16 cellular contexts compared by ENCODE assay signal in the genomic region with DNA sequence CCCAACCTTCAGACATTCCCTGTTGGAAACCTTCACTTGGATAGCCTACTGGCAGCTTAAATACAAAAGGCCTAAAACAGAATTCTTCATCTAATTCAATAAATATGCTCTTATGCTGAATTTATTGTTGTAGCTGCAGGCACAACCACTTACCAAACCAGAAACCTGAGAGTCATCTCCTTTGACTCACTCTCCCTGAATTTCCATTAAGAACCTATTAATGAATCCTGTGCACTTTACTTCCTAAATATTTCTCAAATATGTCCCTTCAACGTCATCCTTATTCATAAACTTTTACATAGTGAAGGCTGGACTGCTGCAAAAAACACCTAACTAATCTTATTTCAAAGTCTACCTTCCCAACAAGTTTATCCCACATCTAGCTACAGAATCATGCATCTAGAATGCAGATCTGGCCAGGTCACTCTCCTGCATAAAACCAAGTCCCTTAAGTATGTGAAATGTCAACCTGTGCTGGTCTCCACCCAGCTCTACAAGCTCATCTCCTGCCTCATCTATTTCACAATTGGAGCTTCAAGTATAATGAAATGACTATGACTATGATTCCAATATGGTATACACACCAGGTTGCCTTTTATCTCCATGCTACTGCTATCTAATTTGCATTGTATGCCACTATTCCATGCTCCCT.
DNase-seq lines count a peak whose midpoint lies in the region; ATAC-seq and TF ChIP-seq lines count a peak whose summit lies in the region.
"Had no signal": no experiment of that assay in that cellular context is flagged by ENCODE, and none has a peak within 500 bp of the region (broad histone marks: within the 10 kb centered on the region; RNA-seq: fewer than 3 reads in every experiment).

No MANE protein-coding gene starts in this region.

- H3K9me3 Mint-ChIP-seq in stimulated activated memory B cell treated with anti-CD40 and anti-IgM and Interleukin-4, amounts not matched to agents 10 μg/mL and 1 μg/mL and 100 μg/mL, for 72 hours: no peaks in the 10 kb centered on the region
- H3K9me3 Mint-ChIP-seq: CD8-positive, alpha-beta T cell; IgD-negative memory B cell had no signal

- no peak overlapping the region for H2AK5ac ChIP-seq in IMR-90 (ENCODE audit: low read depth, low read length)

- no peak for TF ChIP-seq RAD21 in IMR-90 (IDR thresholded peaks at IDR 0.05; ENCODE audit: low read length)

- TF ChIP-seq CTCF in BJ (IDR thresholded peaks at IDR 0.05; ENCODE audit: insufficient read depth, low read depth, low read length) (no peak), IMR-90 (conservative IDR thresholded peaks at IDR 0.05; ENCODE audit: low read depth, low read length) (no peak), foreskin keratinocyte (conservative IDR thresholded peaks at IDR 0.05) (no peak)

- H3K4ac ChIP-seq in IMR-90 (ENCODE audit: low read depth, low read length): no peak overlapping the region

- no peaks in the 10 kb centered on the region for H3K36me3 Mint-ChIP-seq in stimulated activated memory B cell treated with anti-CD40 and anti-IgM and Interleukin-4, amounts not matched to agents 10 μg/mL and 1 μg/mL and 100 μg/mL, for 72 hours
- H3K36me3 Mint-ChIP-seq: CD8-positive, alpha-beta T cell; IgD-negative memory B cell had no signal

- H3K4me1 Mint-ChIP-seq in stimulated activated memory B cell treated with anti-CD40 and anti-IgM and Interleukin-4, amounts not matched to agents 10 μg/mL and 1 μg/mL and 100 μg/mL, for 72 hours: peaks cover 7% of the 10 kb centered on the region

- dilution Hi-C loops in IMR-90 (cut with HindIII; ENCODE audit: low sequenced_read_pairs, unreplicated experiment): no loop called here

- H2BK120ac ChIP-seq in IMR-90 (ENCODE audit: low read depth, low read length): no peak overlapping the region

- no peak for ATAC-seq in IMR-90 (ENCODE audit: low read depth)
- peak; percentile 73 for ATAC-seq in SK-N-SH treated with all-trans-retinoic acid at 6 μM for 48 hours
- peak; percentile 53 for ATAC-seq in foreskin keratinocyte
- ATAC-seq in stimulated activated memory B cell treated with anti-CD40 and anti-IgM and Interleukin-4, amounts not matched to agents 10 μg/mL and 1 μg/mL and 100 μg/mL, for 72 hours: no peak
- ATAC-seq in GM19452 (IDR thresholded peaks at IDR 0.05; ENCODE audit: unreplicated experiment): no peak
- ATAC-seq in activated CD4-positive, CD25-positive, alpha-beta regulatory T cell treated with anti-CD3 and anti-CD28 coated beads, Interleukin-2, amount 50 U/mL, for 24 hours: no peak
- ATAC-seq: CD8-positive, alpha-beta T cell; HCT116 had no signal

- H3K9me1 ChIP-seq in IMR-90 (ENCODE audit: insufficient read depth, low read length): peaks cover 3% of the 10 kb centered on the region; the same call in 1 of the 2 replicates

- intact Hi-C loops in IMR-90 (cut with micrococcal nuclease): no loop called here

- peak; percentile 35 for DNase-seq in BJ (ENCODE audit: low read depth)
- DNase-seq in IMR-90: peak; percentile 29
- peak; percentile 15 to 69 for DNase-seq in foreskin keratinocyte
- DNase-seq: 8988T; Calu3; CD8-positive, alpha-beta T cell; DMS79 treated with DMSO at 0.1 percent for 48 hours; GOT3; H7 had no signal

- H2AFZ ChIP-seq in IMR-90 (replicated peaks; ENCODE audit: low read length, poor library complexity): no peak overlapping the region

- in situ Hi-C loops in IMR-90 (cut with MboI; ENCODE audit: low sequenced_read_pairs): no loop called here

- 100% methylated on average over 1 of the region's 1 CpG; no CpG with 5 or more reads in 1 of the 2 experiments for WGBS in IMR-90 (ENCODE audit: extremely low coverage in 2 of 2, insufficient read length in 1 of 2), 2 experiments

- no peak overlapping the region for H3K4me3 ChIP-seq in BJ (ENCODE audit: low read depth, low read length)
- no peak overlapping the region for H3K4me3 ChIP-seq in IMR-90 (ENCODE audit: insufficient read depth, low read depth, low read length)
- H3K4me3 ChIP-seq: BLaER1 treated with 17β-estradiol and CSF1 and Interleukin-3, amounts not matched to agents 10 nM and 100 nM had no signal

- no peak overlapping the region for H2BK5ac ChIP-seq in IMR-90 (ENCODE audit: low read depth, low read length, poor library complexity, severe bottlenecking)

- no peak overlapping the region for H3K4me2 ChIP-seq in IMR-90 (ENCODE audit: low read depth, low read length)
- H3K4me2 ChIP-seq: BLaER1 treated with 17β-estradiol and CSF1 and Interleukin-3, amounts not matched to agents 10 nM and 100 nM had no signal

- H3K36me3 ChIP-seq in BJ (ENCODE audit: control insufficient read depth, insufficient read depth, low read length) (no peaks in the 10 kb centered on the region), IMR-90 (ENCODE audit: control insufficient read depth, insufficient read depth, low read length) (no peaks in the 10 kb centered on the region)

- H4K20me1 ChIP-seq in IMR-90 (ENCODE audit: insufficient read depth, low read length): no peaks in the 10 kb centered on the region
- H4K20me1 ChIP-seq: BLaER1 treated with 17β-estradiol and CSF1 and Interleukin-3, amounts not matched to agents 10 nM and 100 nM had no signal

- H3K27me3 Mint-ChIP-seq in stimulated activated memory B cell treated with anti-CD40 and anti-IgM and Interleukin-4, amounts not matched to agents 10 μg/mL and 1 μg/mL and 100 μg/mL, for 72 hours: no peaks in the 10 kb centered on the region
- H3K27me3 Mint-ChIP-seq: IgD-negative memory B cell had no signal

- no peak overlapping the region for H4K8ac ChIP-seq in IMR-90 (ENCODE audit: low read depth in 2 of 2, low read length in 2 of 2)

- no peak overlapping the region for H3K23ac ChIP-seq in IMR-90 (ENCODE audit: low read depth, low read length)

- H3K27ac Mint-ChIP-seq in stimulated activated memory B cell treated with anti-CD40 and anti-IgM and Interleukin-4, amounts not matched to agents 10 μg/mL and 1 μg/mL and 100 μg/mL, for 72 hours: no peak overlapping the region
- H3K27ac Mint-ChIP-seq: CD8-positive, alpha-beta T cell; IgD-negative memory B cell had no signal

- no peak overlapping the region for H2AK9ac ChIP-seq in IMR-90 (replicated peaks; ENCODE audit: low read depth, low read length, poor library complexity)

- no peak overlapping the region for H3K4me3 Mint-ChIP-seq in stimulated activated memory B cell treated with anti-CD40 and anti-IgM and Interleukin-4, amounts not matched to agents 10 μg/mL and 1 μg/mL and 100 μg/mL, for 72 hours
- H3K4me3 Mint-ChIP-seq: CD8-positive, alpha-beta T cell; IgD-negative memory B cell had no signal

- POLR2A ChIA-PET in BJ (lab: Charles Lee) (no interaction called here), IMR-90 (lab: Charles Lee; ENCODE audit: unreplicated experiment) (no interaction called here)

- H3K18ac ChIP-seq in IMR-90 (ENCODE audit: low read depth, low read length): no peak overlapping the region

- BruUV-seq in IMR-90 (replicated peaks; lab: Mats Ljungman, UMichigan): no TSS peak

- H3K4me1 ChIP-seq in IMR-90 (ENCODE audit: control insufficient read depth, insufficient read depth, low read length) (no peaks in the 10 kb centered on the region), foreskin keratinocyte (no peaks in the 10 kb centered on the region)

- H3K27me3 ChIP-seq in BJ (ENCODE audit: control insufficient read depth, insufficient read depth, low read length) (no peaks in the 10 kb centered on the region), IMR-90 (ENCODE audit: control insufficient read depth, insufficient read depth, low read length) (no peaks in the 10 kb centered on the region), foreskin keratinocyte (no peaks in the 10 kb centered on the region)
- H3K27me3 ChIP-seq: BLaER1 treated with 17β-estradiol and CSF1 and Interleukin-3, amounts not matched to agents 10 nM and 100 nM had no signal

- H3K9me3 ChIP-seq in IMR-90 (ENCODE audit: control insufficient read depth, insufficient read depth, low read length): no peaks in the 10 kb centered on the region

- no peak overlapping the region for H4K5ac ChIP-seq in IMR-90 (ENCODE audit: low read depth, low read length)

- H3K56ac ChIP-seq in IMR-90 (ENCODE audit: extremely low read depth, insufficient read depth, low read length): no peak overlapping the region

- H3K27ac ChIP-seq in IMR-90 (ENCODE audit: insufficient read depth, low read length) (no peak overlapping the region), foreskin keratinocyte (no peak overlapping the region)
- H3K27ac ChIP-seq: BLaER1 treated with 17β-estradiol and CSF1 and Interleukin-3, amounts not matched to agents 10 nM and 100 nM had no signal

- no peaks in the 10 kb centered on the region for H3K79me1 ChIP-seq in IMR-90 (ENCODE audit: low read depth in 1 of 2, low read length in 2 of 2)

- CTCF ChIA-PET in BJ (lab: Yijun Ruan, JAX): no interaction called here
- CTCF ChIA-PET in IMR-90 (lab: Yijun Ruan, JAX): no interaction called here

- H2BK15ac ChIP-seq in IMR-90 (ENCODE audit: low read depth, low read length): no peak overlapping the region

- H3K9ac ChIP-seq in IMR-90 (ENCODE audit: low read depth, low read length): no peak overlapping the region
- H3K9ac ChIP-seq: BLaER1 treated with 17β-estradiol and CSF1 and Interleukin-3, amounts not matched to agents 10 nM and 100 nM had no signal

- TF ChIP-seq POLR2A in IMR-90 (IDR thresholded peaks at IDR 0.05; ENCODE audit: low read depth, low read length): no peak

- H2BK20ac ChIP-seq in IMR-90 (ENCODE audit: low read depth, low read length): no peak overlapping the region

- no peak overlapping the region for H4K91ac ChIP-seq in IMR-90 (ENCODE audit: insufficient read depth, low read depth, low read length)

- no peak overlapping the region for H3K14ac ChIP-seq in IMR-90 (replicated peaks; ENCODE audit: low read depth, low read length)

TF ChIP-seq in IMR-90, 13 proteins besides CTCF, POLR2A, EP300 and RAD21 (continues in another document):
- TF ChIP-seq MAFK (IDR thresholded peaks at IDR 0.05; ENCODE audit: low read depth, low read length): no peak
- TF ChIP-seq RFX5 (IDR thresholded peaks at IDR 0.05; ENCODE audit: low read depth, low read length): no peak
- no peak for TF ChIP-seq RCOR1 (IDR thresholded peaks at IDR 0.05; ENCODE audit: insufficient replicate concordance, low read length)
- TF ChIP-seq SMC3 (IDR thresholded peaks at IDR 0.05; ENCODE audit: low read depth, low read length): no peak
- TF ChIP-seq CEBPB (IDR thresholded peaks at IDR 0.05; ENCODE audit: low read depth, low read length): no peak

TF ChIP-seq in SK-N-SH treated with all-trans-retinoic acid at 6 μM for 48 hours, 23 proteins besides CTCF, POLR2A, EP300 and RAD21 (continues in another document):
- TF ChIP-seq ZFP3 (CRISPR knock-in tag; IDR thresholded peaks at IDR 0.05) (no peak; the same call in 1 of the 2 replicates), ESRRG (CRISPR knock-in tag; IDR thresholded peaks at IDR 0.05) (no peak), SNAI2 (CRISPR knock-in tag; IDR thresholded peaks at IDR 0.05) (no peak), ZFP30 (CRISPR knock-in tag; IDR thresholded peaks at IDR 0.05) (no peak), BACH2 (CRISPR knock-in tag; IDR thresholded peaks at IDR 0.05; ENCODE audit: borderline replicate concordance) (no peak)

Comparison
In these comparisons a context has a peak if more than half of its experiments do, and no peak if none do; other contexts are left out.
1. ATAC-seq: peak in SK-N-SH treated with all-trans-retinoic acid at 6 μM for 48 hours (single experiment) and foreskin keratinocyte (single experiment); none in IMR-90 (single experiment), stimulated activated memory B cell treated with anti-CD40 and anti-IgM and Interleukin-4, amounts not matched to agents 10 μg/mL and 1 μg/mL and 100 μg/mL, for 72 hours (single experiment), GM19452 (single experiment) and activated CD4-positive, CD25-positive, alpha-beta regulatory T cell treated with anti-CD3 and anti-CD28 coated beads, Interleukin-2, amount 50 U/mL, for 24 hours (0 of 2).
2. Peak in every context shown above with its lines, with median percentiles within 50 percentile points of each other: DNase-seq.